8 cellular contexts compared by ENCODE assay signal in genomic region chr14:23319746-23320583, GRCh38. TPM values are rescaled to one million over a fixed set of nuclear protein-coding genes. Genes with fewer than 3 reads are reported as not detected.
DNase-seq lines count a peak whose midpoint lies in the region; ATAC-seq and TF ChIP-seq lines count a peak whose summit lies in the region.

No MANE protein-coding gene starts in this region.

- H3K36me3 Mint-ChIP-seq in activated naive CD4-positive, alpha-beta T cell treated with anti-CD3 and anti-CD28 coated beads, Interleukin-2, amount 50 U/mL, for 24 hours: peaks cover 13% of the 10 kb centered on the region
- H3K36me3 Mint-ChIP-seq in memory B cell: peaks cover 12% of the 10 kb centered on the region

- H3K27ac Mint-ChIP-seq in activated naive CD4-positive, alpha-beta T cell treated with anti-CD3 and anti-CD28 coated beads, Interleukin-2, amount 50 U/mL, for 24 hours: peak overlapping the region; percentile 98
- H3K27ac Mint-ChIP-seq in memory B cell: peak overlapping the region; percentile 98

- no peaks in the 10 kb centered on the region for H3K9me3 Mint-ChIP-seq in activated naive CD4-positive, alpha-beta T cell treated with anti-CD3 and anti-CD28 coated beads, Interleukin-2, amount 50 U/mL, for 24 hours
- H3K9me3 Mint-ChIP-seq in memory B cell: no peaks in the 10 kb centered on the region

- in situ Hi-C loops in astrocyte of the spinal cord (cut with HindIII; ENCODE audit: low sequenced_read_pairs): no loop called here

- no peak for TF ChIP-seq EP300 in upper lobe of left lung (IDR thresholded peaks at IDR 0.05)

- TF ChIP-seq CTCF in astrocyte of the spinal cord (IDR thresholded peaks at IDR 0.05; ENCODE audit: low read depth, low read length) (no peak), upper lobe of left lung (IDR thresholded peaks at IDR 0.05) (no peak)

- no peaks in the 10 kb centered on the region for H3K27me3 ChIP-seq in upper lobe of left lung

- H3K36me3 ChIP-seq in upper lobe of left lung: peaks cover 0 to 28% (median 21%) of the 10 kb centered on the region in 4 donors

- H3K27me3 Mint-ChIP-seq in activated naive CD4-positive, alpha-beta T cell treated with anti-CD3 and anti-CD28 coated beads, Interleukin-2, amount 50 U/mL, for 24 hours: no peaks in the 10 kb centered on the region
- no peaks in the 10 kb centered on the region for H3K27me3 Mint-ChIP-seq in memory B cell

- peaks cover 31% of the 10 kb centered on the region for H3K4me1 Mint-ChIP-seq in activated naive CD4-positive, alpha-beta T cell treated with anti-CD3 and anti-CD28 coated beads, Interleukin-2, amount 50 U/mL, for 24 hours
- H3K4me1 Mint-ChIP-seq in memory B cell: peaks cover 26% of the 10 kb centered on the region

- H3K9me3 ChIP-seq in upper lobe of left lung: no peaks in the 10 kb centered on the region

- DNase-seq in activated naive CD4-positive, alpha-beta T cell (lab: John Stamatoyannopoulos, UW): no peak
- DNase-seq in astrocyte of the spinal cord (ENCODE audit: low read depth, low spot score) (no peak), memory B cell (ENCODE audit: low spot score in 2 of 2) (peak in 1 of 2 donors; percentile 22), upper lobe of left lung (no peak), OCI-M2 (lab: John Stamatoyannopoulos, UW; ENCODE audit: unreplicated experiment) (no peak), NCI-H226 (no peak)

- TF ChIP-seq POLR2A in upper lobe of left lung (IDR thresholded peaks at IDR 0.05): no peak

- H3K4me3 Mint-ChIP-seq in activated naive CD4-positive, alpha-beta T cell treated with anti-CD3 and anti-CD28 coated beads, Interleukin-2, amount 50 U/mL, for 24 hours: peak overlapping the region; percentile 88
- peak overlapping the region; percentile 90 for H3K4me3 Mint-ChIP-seq in memory B cell

- H3K4me3 ChIP-seq in astrocyte of the spinal cord (ENCODE audit: low read depth, low read length) (peak overlapping the region; percentile 25), upper lobe of left lung (peak overlapping the region in 3 of 4 donors; percentile 42 to 97 (median 88))

- ATAC-seq in memory B cell (ENCODE audit: low read depth) (no peak), upper lobe of left lung (ENCODE audit: low FRiP score in 2 of 2) (no peak), HG03469 (IDR thresholded peaks at IDR 0.05; ENCODE audit: unreplicated experiment) (no peak)

- peak overlapping the region; percentile 92 to 99 (median 96) for H3K27ac ChIP-seq in upper lobe of left lung

- peaks cover 14 to 23% (median 21%) of the 10 kb centered on the region in 4 donors for H3K4me1 ChIP-seq in upper lobe of left lung

- WGBS in upper lobe of left lung, 2 donors: 80 to 84% methylated on average over 17 of the region's 17 CpGs

RNA-seq across cellular contexts. Expression of gene PABPN1, which starts 1.3 kb away (rescaled TPM):
- 100 to 1,000 TPM in 3 of 6 donors, 10 to 100 TPM in 3; 47.6 to 325 (median 85.7) TPM for total RNA-seq in upper lobe of left lung

RNA-seq across cellular contexts. Expression of gene BCL2L2, which starts 13.3 kb away (rescaled TPM):
- 10 to 100 TPM; 38.8 to 53.8 (median 47.3) TPM for total RNA-seq in upper lobe of left lung

RNA-seq across cellular contexts. Expression of gene PPP1R3E, which starts 17.3 kb away (rescaled TPM):
- 10 to 100 TPM in 4 of 6 donors, 1 to 10 TPM in 2; 6.7 to 95.3 (median 12.8) TPM for total RNA-seq in upper lobe of left lung

RNA-seq across cellular contexts. Expression of gene SLC22A17, which starts 32.7 kb away (rescaled TPM):
- 10 to 100 TPM in 4 of 6 donors, 1 to 10 TPM in 2; 5.8 to 16.8 (median 12.4) TPM for total RNA-seq in upper lobe of left lung

RNA-seq across cellular contexts. Expression of gene HOMEZ, which starts 34.0 kb away (rescaled TPM):
- 10 to 100 TPM in 4 of 6 donors, 1 to 10 TPM in 2; 3.9 to 13.7 (median 11.2) TPM for total RNA-seq in upper lobe of left lung
